12 cellular contexts compared by ENCODE assay signal in genomic region chr22:43159484-43160178, GRCh38. TPM values are rescaled to one million over a fixed set of nuclear protein-coding genes. Genes with fewer than 3 reads are reported as not detected.
DNase-seq lines count a peak whose midpoint lies in the region; ATAC-seq, FAIRE-seq and TF ChIP-seq lines count a peak whose summit lies in the region.
"Had no signal": no experiment of that assay in that cellular context is flagged by ENCODE, and none has a peak within 500 bp of the region (broad histone marks: within the 10 kb centered on the region; RNA-seq: fewer than 3 reads in every experiment).

No MANE protein-coding gene starts in this region.

- H3K9me1 ChIP-seq in endothelial cell of umbilical vein (replicated peaks; ENCODE audit: control insufficient read depth, extremely low read depth, insufficient read depth, low read length), result no peaks in the 10 kb centered on the region

- H3K4me3 ChIP-seq in KMS-11 (IDR thresholded peaks at IDR 0.05; ENCODE audit: insufficient read depth, low read depth, low read length) (no peak overlapping the region), endothelial cell of umbilical vein (replicated peaks in 1 of 3; ENCODE audit: insufficient read depth in 1 of 3, low read depth in 1 of 3, low read length in 3 of 3) (no peak overlapping the region), pancreas (no peak overlapping the region)
- H3K4me3 ChIP-seq: skin epidermis had no signal

- peak; percentile 58 for DNase-seq in ELF-1 (ENCODE audit: low read depth, low spot score)
- DNase-seq in endothelial cell of umbilical vein (ENCODE audit: low read depth, low spot score), result no peak
- DNase-seq in pancreas, result peak in 4 of 6 donors; percentile 31 to 68 (median 60)
- no peak for DNase-seq in NCI-H128 (lab: John Stamatoyannopoulos, UW; ENCODE audit: unreplicated experiment)
- no peak for DNase-seq in NCI-H2171 (lab: John Stamatoyannopoulos, UW)
- DNase-seq in HTR-8/SVneo (ENCODE audit: insufficient read length, low spot score), result no peak
- DNase-seq: SHP77 treated with DMSO at 0.1 percent for 48 hours; stimulated activated naive CD4-positive, alpha-beta T cell treated with Interleukin-2 at 50 U/mL for 16 hours had no signal

- FAIRE-seq in endothelial cell of umbilical vein (lab: Jason Lieb, UNC) (no peak), pancreas (lab: Jason Lieb, UNC) (no peak), HTR-8/SVneo (lab: Jason Lieb, UNC) (no peak)
- FAIRE-seq: islet of Langerhans had no signal

- no peak for TF ChIP-seq POLR2A in endothelial cell of umbilical vein (IDR thresholded peaks at IDR 0.05; ENCODE audit: low read depth, low read length)

- POLR2A ChIA-PET in endothelial cell of umbilical vein (lab: Charles Lee), result no interaction called here

- ATAC-seq in pancreas (peak; percentile 18 to 63 (median 50)), GM18517 (IDR thresholded peaks at IDR 0.05; ENCODE audit: unreplicated experiment) (no peak)

- H3K9me3 ChIP-seq in endothelial cell of umbilical vein (replicated peaks; ENCODE audit: control insufficient read depth, insufficient read depth, low read length) (no peaks in the 10 kb centered on the region), pancreas (no peaks in the 10 kb centered on the region)

- no TSS peak for BruUV-seq in endothelial cell of umbilical vein (replicated peaks; lab: Mats Ljungman, UMichigan)

- H3K79me2 ChIP-seq in KMS-11 (ENCODE audit: insufficient read depth, low read depth) (no peaks in the 10 kb centered on the region), endothelial cell of umbilical vein (ENCODE audit: control insufficient read depth, insufficient read depth, low read length) (peaks cover 35% of the 10 kb centered on the region)

- H3K27me3 ChIP-seq in KMS-11 (ENCODE audit: insufficient read depth, low read depth) (no peaks in the 10 kb centered on the region), endothelial cell of umbilical vein (ENCODE audit: control insufficient read depth in 2 of 2, insufficient read depth in 2 of 2, low read length in 2 of 2) (no peaks in the 10 kb centered on the region), pancreas (no peaks in the 10 kb centered on the region)

- no peaks in the 10 kb centered on the region for H3K36me3 ChIP-seq in KMS-11 (ENCODE audit: insufficient read depth)
- peaks cover 0 to 15% of the 10 kb centered on the region in 2 experiments for H3K36me3 ChIP-seq in endothelial cell of umbilical vein (ENCODE audit: control insufficient read depth in 2 of 2, extremely low read depth in 1 of 2, insufficient read depth in 2 of 2, low read length in 2 of 2)
- no peaks in the 10 kb centered on the region for H3K36me3 ChIP-seq in pancreas

- dilution Hi-C loops in endothelial cell of umbilical vein (cut with MboI; ENCODE audit: extremely low pct_ligation_motif_present, low sequenced_read_pairs), result no loop called here

- H3K4me1 ChIP-seq in KMS-11 (ENCODE audit: low read depth, poor library complexity, severe bottlenecking) (no peaks in the 10 kb centered on the region), endothelial cell of umbilical vein (ENCODE audit: control insufficient read depth, extremely low read depth, insufficient read depth, low read length) (no peaks in the 10 kb centered on the region), pancreas (no peaks in the 10 kb centered on the region)

- H3K27ac ChIP-seq in KMS-11 (no peak overlapping the region), endothelial cell of umbilical vein (ENCODE audit: insufficient read depth, low read depth, low read length) (no peak overlapping the region), pancreas (peak overlapping the region in 1 of 4 donors; percentile 36)

- H3K9ac ChIP-seq in KMS-11 (no peak overlapping the region), endothelial cell of umbilical vein (replicated peaks; ENCODE audit: extremely low read depth, insufficient read depth, low read length) (no peak overlapping the region)

- WGBS in pancreas, 2 donors, result 57 to 59% methylated on average over 17 to 18 of the region's 18 CpGs

- 0 out of 2 replicates have a peak, but pooled peaks have one; percentile 21 for TF ChIP-seq CTCF in KMS-11 (conservative IDR thresholded peaks at IDR 0.05; ENCODE audit: low read depth, low read length)
- TF ChIP-seq CTCF in endothelial cell of umbilical vein (IDR thresholded peaks at IDR 0.05; ENCODE audit: extremely low read depth in 1 of 2, insufficient read depth in 1 of 2, low read depth in 1 of 2, low read length in 2 of 2), result peak; percentile 21 to 44
- peak in 2 of 4 donors; percentile 8 to 14 for TF ChIP-seq CTCF in pancreas (IDR thresholded peaks at IDR 0.05)

- H4K20me1 ChIP-seq in KMS-11 (ENCODE audit: insufficient read depth), result no peaks in the 10 kb centered on the region
- no peaks in the 10 kb centered on the region for H4K20me1 ChIP-seq in endothelial cell of umbilical vein (replicated peaks; ENCODE audit: control insufficient read depth, extremely low read depth, insufficient read depth, low read length)

- intact Hi-C loops in endothelial cell of umbilical vein (cut with micrococcal nuclease) (no loop called here), pancreas (cut with DNase I) (no loop called here)

- H3K4me2 ChIP-seq in KMS-11 (no peak overlapping the region), endothelial cell of umbilical vein (ENCODE audit: insufficient read depth, low read length) (no peak overlapping the region)

- no peak overlapping the region for H2AFZ ChIP-seq in KMS-11 (ENCODE audit: low read depth)
- no peak overlapping the region for H2AFZ ChIP-seq in endothelial cell of umbilical vein (ENCODE audit: low read depth, low read length)

- CTCF ChIA-PET in endothelial cell of umbilical vein (lab: Charles Lee), result interaction anchor here (1.5 kb wide), 1 partner anchor 50 kb away, joined by 4 read pairs; no protein-coding TSS in a partner anchor

TF ChIP-seq in endothelial cell of umbilical vein, 7 proteins besides CTCF, POLR2A, EP300 and RAD21:
- TF ChIP-seq GATA2 (IDR thresholded peaks at IDR 0.05; ENCODE audit: insufficient read depth, insufficient read length, low read depth, low read length) (no peak), FOS (IDR thresholded peaks at IDR 0.05; ENCODE audit: borderline replicate concordance, insufficient read depth, low read length) (no peak), MAX (IDR thresholded peaks at IDR 0.05; ENCODE audit: insufficient read depth, insufficient read length) (no peak), JUN (IDR thresholded peaks at IDR 0.05; ENCODE audit: borderline replicate concordance, insufficient read depth, insufficient read length, low read depth) (no peak), EZH2 (IDR thresholded peaks at IDR 0.05; ENCODE audit: borderline replicate concordance, low read depth, low read length, severe bottlenecking) (no peak), MYC (IDR thresholded peaks at IDR 0.05; ENCODE audit: low read depth, low read length) (no peak), POLR2AphosphoS5 (IDR thresholded peaks at IDR 0.05; ENCODE audit: insufficient read depth, low read depth, low read length) (no peak)

RNA-seq across cellular contexts. Expression of gene TSPO, which starts 8.3 kb away (rescaled TPM):
- 328 and 346 TPM in 2 replicates for total RNA-seq in endothelial cell of umbilical vein
- polyA plus RNA-seq in endothelial cell of umbilical vein, result 720 and 1,228 TPM in 2 replicates
- polyA plus RNA-seq in endothelial cell of umbilical vein (2011; cell fraction: cytosol; rRNA removed), result 330 and 448 TPM in 2 replicates
- 114 and 133 TPM in 2 replicates for polyA plus RNA-seq in endothelial cell of umbilical vein (2011; cell fraction: nucleus; rRNA removed)
- 151 and 361 TPM in 2 replicates for polyA plus RNA-seq in endothelial cell of umbilical vein (2012)
- polyA minus RNA-seq in endothelial cell of umbilical vein, result 76.8 and 89.2 TPM in 2 replicates
- polyA minus RNA-seq in endothelial cell of umbilical vein (2011; cell fraction: cytosol; rRNA and poly(A)+ RNA removed), result 71.9 TPM
- 19.2 and 32.9 TPM in 2 replicates for polyA minus RNA-seq in endothelial cell of umbilical vein (2011; cell fraction: nucleus; rRNA and poly(A)+ RNA removed)
- 10 to 100 TPM; 24.2 to 63.2 (median 34.7) TPM for total RNA-seq in pancreas
- 10 to 100 TPM; 62.4 to 79.6 TPM for polyA plus RNA-seq in pancreas

RNA-seq across cellular contexts. Expression of gene MCAT, which starts 16.4 kb away (rescaled TPM):
- total RNA-seq in endothelial cell of umbilical vein (16.9 and 17.8 TPM in 2 replicates), pancreas (10 to 100 TPM in 3 of 6 donors, 1 to 10 TPM in 3; 7.0 to 12.8 (median 9.6) TPM)
- polyA plus RNA-seq in endothelial cell of umbilical vein (23.2 and 26.9 TPM in 2 replicates), pancreas (10 to 100 TPM; 13.7 to 14.1 TPM)
- 20.4 and 23.3 TPM in 2 replicates for polyA plus RNA-seq in endothelial cell of umbilical vein (2011; cell fraction: cytosol; rRNA removed)
- 12.8 and 13.3 TPM in 2 replicates for polyA plus RNA-seq in endothelial cell of umbilical vein (2011; cell fraction: nucleus; rRNA removed)
- polyA plus RNA-seq in endothelial cell of umbilical vein (2012), result 11.5 and 11.9 TPM in 2 replicates
- polyA minus RNA-seq in endothelial cell of umbilical vein, result 10.4 and 17.9 TPM in 2 replicates
- 13.8 TPM for polyA minus RNA-seq in endothelial cell of umbilical vein (2011; cell fraction: cytosol; rRNA and poly(A)+ RNA removed)
- 7.7 and 9.5 TPM in 2 replicates for polyA minus RNA-seq in endothelial cell of umbilical vein (2011; cell fraction: nucleus; rRNA and poly(A)+ RNA removed)

RNA-seq across cellular contexts. Expression of gene TTLL12, which starts 27.3 kb away (rescaled TPM):
- total RNA-seq in endothelial cell of umbilical vein, result 32.9 and 36.5 TPM in 2 replicates
- polyA plus RNA-seq in endothelial cell of umbilical vein, result 26.2 and 30.1 TPM in 2 replicates
- polyA plus RNA-seq in endothelial cell of umbilical vein (2011; cell fraction: cytosol; rRNA removed), result 13.7 and 14.3 TPM in 2 replicates
- polyA plus RNA-seq in endothelial cell of umbilical vein (2011; cell fraction: nucleus; rRNA removed), result 14.1 and 15.3 TPM in 2 replicates
- polyA plus RNA-seq in endothelial cell of umbilical vein (2012), result 29.6 and 34.1 TPM in 2 replicates
- 13.0 and 14.5 TPM in 2 replicates for polyA minus RNA-seq in endothelial cell of umbilical vein
- 32.1 TPM for polyA minus RNA-seq in endothelial cell of umbilical vein (2011; cell fraction: cytosol; rRNA and poly(A)+ RNA removed)
- 7.3 and 7.8 TPM in 2 replicates for polyA minus RNA-seq in endothelial cell of umbilical vein (2011; cell fraction: nucleus; rRNA and poly(A)+ RNA removed)
- 10 to 100 TPM; 10.6 to 22.2 (median 16.1) TPM for total RNA-seq in pancreas
- polyA plus RNA-seq in pancreas, result 10 to 100 TPM; 13.7 to 14.2 TPM

RNA-seq across cellular contexts. Expression of gene BIK, which starts 49.1 kb away (rescaled TPM):
- total RNA-seq in endothelial cell of umbilical vein (0.49 TPM in 1 of 2 replicates, not detected in the other), pancreas (1 to 10 TPM in 4 of 6 donors, under 1 TPM in 2; 0.97 to 8.4 (median 1.4) TPM)
- polyA plus RNA-seq in endothelial cell of umbilical vein (0.57 and 0.95 TPM in 2 replicates), pancreas (1 to 10 TPM; 4.5 to 5.2 TPM)
- polyA plus RNA-seq in endothelial cell of umbilical vein (2011; cell fraction: cytosol; rRNA removed), result 0.19 and 0.55 TPM in 2 replicates
- polyA plus RNA-seq in endothelial cell of umbilical vein (2011; cell fraction: nucleus; rRNA removed), result 0.17 and 0.21 TPM in 2 replicates
- polyA plus RNA-seq in endothelial cell of umbilical vein (2012), result 0.23 and 0.44 TPM in 2 replicates
- polyA minus RNA-seq in endothelial cell of umbilical vein, result not detected in 2 replicates
- 2.5 TPM for polyA minus RNA-seq in endothelial cell of umbilical vein (2011; cell fraction: cytosol; rRNA and poly(A)+ RNA removed)
- polyA minus RNA-seq in endothelial cell of umbilical vein (2011; cell fraction: nucleus; rRNA and poly(A)+ RNA removed), result not detected in 2 replicates

Comparison
In these comparisons a context has a peak if more than half of its experiments do, and no peak if none do; other contexts are left out.
1. DNase-seq: peak in ELF-1 (single experiment) and pancreas (4 of 6); none in endothelial cell of umbilical vein (single experiment), NCI-H128 (single experiment), NCI-H2171 (single experiment) and HTR-8/SVneo (single experiment).